10 cellular contexts compared by ENCODE assay signal in genomic region chr17:36933174-36934143, GRCh38. TPM values are rescaled to one million over a fixed set of nuclear protein-coding genes. Genes with fewer than 3 reads are reported as not detected.
A peak's percentile ranks its signal among the peaks of the same experiment; 100 is the strongest.
DNase-seq lines count a peak whose midpoint lies in the region; ATAC-seq and TF ChIP-seq lines count a peak whose summit lies in the region.
"Had no signal": no experiment of that assay in that cellular context is flagged by ENCODE, and none has a peak within 500 bp of the region (broad histone marks: within the 10 kb centered on the region; RNA-seq: fewer than 3 reads in every experiment).

No MANE protein-coding gene starts in this region.

- no peak overlapping the region for H3K4me2 ChIP-seq in MM.1S (ENCODE audit: low read depth, low read length)

- peak overlapping the region; percentile 25 for H3K4me3 Mint-ChIP-seq in activated CD4-positive, alpha-beta memory T cell treated with anti-CD3 and anti-CD28 coated beads, Interleukin-2, amount 10 ng/mL, durations not matched to agents 7 days and 5 days

- H3K9ac ChIP-seq in iPS-15b (ENCODE audit: low read depth, low read length) (no peak overlapping the region), MM.1S (ENCODE audit: low read length) (no peak overlapping the region)

- TF ChIP-seq CTCF in psoas muscle (IDR thresholded peaks at IDR 0.05): no peak
- no peak for TF ChIP-seq CTCF in MM.1S (IDR thresholded peaks at IDR 0.05; ENCODE audit: low read length)

- no peak overlapping the region for H3K27ac ChIP-seq in psoas muscle
- H3K27ac ChIP-seq in MM.1S (ENCODE audit: low read length): no peak overlapping the region

- H2AFZ ChIP-seq in MM.1S (ENCODE audit: low read length): no peak overlapping the region

- no peaks in the 10 kb centered on the region for H3K9me3 Mint-ChIP-seq in activated CD4-positive, alpha-beta memory T cell treated with anti-CD3 and anti-CD28 coated beads, Interleukin-2, amount 10 ng/mL, durations not matched to agents 7 days and 5 days

- DNase-seq in DMS79 treated with DMSO at 0.1 percent for 48 hours (lab: John Stamatoyannopoulos, UW) (peak; percentile 25), DMS79 (lab: John Stamatoyannopoulos, UW) (no peak), psoas muscle (peak in 1 of 2 donors; percentile 46), MM.1S (no peak), HCEC 1CT (no peak)
- DNase-seq in activated CD4-positive, alpha-beta memory T cell treated with anti-CD3 and anti-CD28 coated beads, Interleukin-2, amount 10 ng/mL, durations not matched to agents 7 days and 5 days: no peak
- DNase-seq: 8988T had no signal

- H3K4me1 Mint-ChIP-seq in activated CD4-positive, alpha-beta memory T cell treated with anti-CD3 and anti-CD28 coated beads, Interleukin-2, amount 10 ng/mL, durations not matched to agents 7 days and 5 days: peaks cover 58% of the 10 kb centered on the region

- H3K36me3 ChIP-seq in iPS-15b (ENCODE audit: control insufficient read depth, insufficient read depth, low read length) (no peaks in the 10 kb centered on the region), psoas muscle (ENCODE audit: insufficient read depth in 1 of 2, low read depth in 1 of 2) (no peaks in the 10 kb centered on the region), MM.1S (replicated peaks; ENCODE audit: insufficient read depth, low read length) (no peaks in the 10 kb centered on the region)

- POLR2A ChIA-PET in activated CD4-positive, alpha-beta memory T cell treated with anti-CD3 and anti-CD28 coated beads, Interleukin-2, amount 10 ng/mL, durations not matched to agents 7 days and 5 days (lab: Charles Lee): interaction anchor here (1.0 kb wide), 2 partner anchors 9 to 16 kb away, joined by 3 to 4 read pairs; partner anchors contain the start of gene AATF

- no peaks in the 10 kb centered on the region for H4K20me1 ChIP-seq in MM.1S (ENCODE audit: insufficient read depth, low read length)

- H3K27ac Mint-ChIP-seq in activated CD4-positive, alpha-beta memory T cell treated with anti-CD3 and anti-CD28 coated beads, Interleukin-2, amount 10 ng/mL, durations not matched to agents 7 days and 5 days: peak overlapping the region; percentile 4

- peak overlapping the region; percentile 67 for H3K4me3 ChIP-seq in iPS-15b (ENCODE audit: low read depth, low read length)
- H3K4me3 ChIP-seq in psoas muscle: peak overlapping the region; percentile 48
- H3K4me3 ChIP-seq in MM.1S (ENCODE audit: low read length): no peak overlapping the region

- peaks cover 11% of the 10 kb centered on the region for H3K36me3 Mint-ChIP-seq in activated CD4-positive, alpha-beta memory T cell treated with anti-CD3 and anti-CD28 coated beads, Interleukin-2, amount 10 ng/mL, durations not matched to agents 7 days and 5 days (ENCODE audit: low read depth)

- intact Hi-C loops in psoas muscle (cut with DNase I): no loop called here

- 8 to 13% (median 12%) methylated on average over 38 to 43 of the region's 43 CpGs for WGBS in psoas muscle, 3 donors

- no peaks in the 10 kb centered on the region for H3F3A ChIP-seq in MM.1S (ENCODE audit: insufficient read depth, low read length)

- H3K27me3 Mint-ChIP-seq in activated CD4-positive, alpha-beta memory T cell treated with anti-CD3 and anti-CD28 coated beads, Interleukin-2, amount 10 ng/mL, durations not matched to agents 7 days and 5 days: peaks cover 93% of the 10 kb centered on the region

- no peaks in the 10 kb centered on the region for H3K79me2 ChIP-seq in MM.1S (ENCODE audit: low read length)

- H3K9me2 ChIP-seq in MM.1S (replicated peaks; ENCODE audit: insufficient read depth, low read length): no peaks in the 10 kb centered on the region

- CTCF ChIA-PET in activated CD4-positive, alpha-beta memory T cell treated with anti-CD3 and anti-CD28 coated beads, Interleukin-2, amount 10 ng/mL, durations not matched to agents 7 days and 5 days (lab: Charles Lee): interaction anchor here (0.6 kb wide), 1 partner anchor 330 kb away, joined by 3 read pairs; no protein-coding TSS in a partner anchor

- H3K4me1 ChIP-seq in iPS-15b (ENCODE audit: control insufficient read depth, insufficient read depth, low read length): peaks cover 26% of the 10 kb centered on the region
- peaks cover 52% of the 10 kb centered on the region for H3K4me1 ChIP-seq in psoas muscle
- H3K4me1 ChIP-seq in MM.1S (ENCODE audit: low read length): no peaks in the 10 kb centered on the region

- H3K9me3 ChIP-seq in iPS-15b (ENCODE audit: control insufficient read depth, insufficient read depth, low read length): no peaks in the 10 kb centered on the region
- no peaks in the 10 kb centered on the region for H3K9me3 ChIP-seq in psoas muscle
- H3K9me3 ChIP-seq in MM.1S (replicated peaks; ENCODE audit: insufficient read depth, low read length): no peaks in the 10 kb centered on the region

- ATAC-seq in psoas muscle (no peak), GM19467 (IDR thresholded peaks at IDR 0.05; ENCODE audit: unreplicated experiment) (no peak)

- H3K27me3 ChIP-seq in iPS-15b (ENCODE audit: control insufficient read depth, insufficient read depth, low read length) (peaks cover 96% of the 10 kb centered on the region), psoas muscle (ENCODE audit: insufficient read depth in 3 of 3, low read length in 2 of 3) (peaks cover 0 to 99% (median 84%) of the 10 kb centered on the region in 3 donors), MM.1S (replicated peaks; ENCODE audit: insufficient read depth, low read length) (peaks cover 96% of the 10 kb centered on the region)

RNA-seq across cellular contexts. Expression of gene LHX1, which starts 3.8 kb away (rescaled TPM):
- total RNA-seq in activated CD4-positive, alpha-beta memory T cell treated with anti-CD3 and anti-CD28 coated beads, Interleukin-2, amount 10 ng/mL, durations not matched to agents 7 days and 5 days: under 1 TPM; 0.18 TPM
- total RNA-seq in psoas muscle: not detected
- not detected for polyA plus RNA-seq in psoas muscle
- total RNA-seq: bronchial epithelial cell had no signal

RNA-seq across cellular contexts. Expression of gene AATF, which starts 15.3 kb away (rescaled TPM):
- 10 to 100 TPM; 76.7 to 78.8 TPM for total RNA-seq in activated CD4-positive, alpha-beta memory T cell treated with anti-CD3 and anti-CD28 coated beads, Interleukin-2, amount 10 ng/mL, durations not matched to agents 7 days and 5 days
- 10 to 100 TPM; 23.5 to 40.6 (median 36.6) TPM for total RNA-seq in psoas muscle
- 10 to 100 TPM; 41.4 to 54.8 (median 52.8) TPM for polyA plus RNA-seq in psoas muscle
